ENCODE assay signal across 1 cellular context in genomic region chr7:27119412-27119911, GRCh38.
TF ChIP-seq lines count a peak whose summit lies in the region.

No MANE protein-coding gene starts in this region.

TF ChIP-seq in HepG2, 621 proteins besides CTCF, POLR2A, EP300 and RAD21:
- peak; percentile 91 for TF ChIP-seq ZNF263 (CRISPR knock-in tag; IDR thresholded peaks at IDR 0.05)
- no peak for TF ChIP-seq ZFAT (CRISPR knock-in tag; conservative IDR thresholded peaks at IDR 0.05)
TF ChIP-seq in HepG2: peak in this region for 1.
